In the genomic region with DNA sequence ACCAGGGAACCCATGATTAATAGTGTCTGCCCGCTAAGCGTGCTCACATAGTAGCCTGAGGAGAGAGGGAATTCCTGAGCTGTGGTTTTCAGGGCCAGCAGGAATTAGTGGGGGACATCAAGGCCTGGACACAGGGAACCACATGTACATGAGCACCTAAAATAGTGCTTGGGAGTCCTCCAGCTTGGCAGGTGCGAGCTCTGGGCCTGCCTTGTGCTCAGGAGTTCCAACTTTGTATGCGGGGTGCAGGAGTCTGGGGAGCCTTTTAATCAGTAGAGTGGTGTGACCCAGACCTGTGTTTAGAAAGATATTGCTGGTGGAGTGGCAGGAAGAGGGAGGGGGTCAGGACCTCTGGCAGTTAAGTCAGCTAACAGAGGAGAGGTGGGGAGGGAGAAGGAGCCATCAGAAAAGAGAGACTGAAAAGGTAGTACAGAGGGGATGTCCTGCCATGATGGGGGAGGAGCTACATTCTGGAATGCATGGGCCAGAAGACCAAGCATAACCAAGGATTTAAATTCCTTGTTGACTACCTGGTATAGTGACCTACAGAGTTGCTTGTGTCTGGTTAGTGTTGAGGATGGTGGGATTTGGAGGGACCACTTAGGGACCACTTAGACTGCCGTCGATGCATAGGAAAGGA, we compare ENCODE assay signal across 1 cellular context.
TF ChIP-seq lines count a peak whose summit lies in the region.

No MANE protein-coding gene starts in this region.

TF ChIP-seq in HepG2, 621 proteins besides CTCF, POLR2A, EP300 and RAD21:
- TF ChIP-seq STAG1 (CRISPR knock-in tag; IDR thresholded peaks at IDR 0.05) (no peak), ZEB1 (IDR thresholded peaks at IDR 0.05; ENCODE audit: insufficient replicate concordance, low read depth) (no peak), TOE1 (CRISPR knock-in tag; IDR thresholded peaks at IDR 0.05) (no peak), ZNF616 (CRISPR knock-in tag; IDR thresholded peaks at IDR 0.05; ENCODE audit: low read depth) (no peak), NCOA5 (CRISPR knock-in tag; IDR thresholded peaks at IDR 0.05) (no peak), ZFY (CRISPR knock-in tag; IDR thresholded peaks at IDR 0.05) (peak; percentile 21; the same call in 1 of the 2 replicates), ZNF263 (CRISPR knock-in tag; IDR thresholded peaks at IDR 0.05) (peak; percentile 37; the same call in 1 of the 2 replicates), ZNF883 (CRISPR knock-in tag; IDR thresholded peaks at IDR 0.05; ENCODE audit: not compliant biosample characterization) (no peak), ZNF598 (CRISPR knock-in tag; IDR thresholded peaks at IDR 0.05; ENCODE audit: borderline replicate concordance) (0 out of 2 replicates have a peak, but pooled peaks have one; percentile 49), ZNF749 (CRISPR knock-in tag; IDR thresholded peaks at IDR 0.05; ENCODE audit: borderline replicate concordance) (no peak), ZC3H4 (CRISPR knock-in tag; IDR thresholded peaks at IDR 0.05; ENCODE audit: borderline replicate concordance) (no peak)
- TF ChIP-seq, protein P1, sequence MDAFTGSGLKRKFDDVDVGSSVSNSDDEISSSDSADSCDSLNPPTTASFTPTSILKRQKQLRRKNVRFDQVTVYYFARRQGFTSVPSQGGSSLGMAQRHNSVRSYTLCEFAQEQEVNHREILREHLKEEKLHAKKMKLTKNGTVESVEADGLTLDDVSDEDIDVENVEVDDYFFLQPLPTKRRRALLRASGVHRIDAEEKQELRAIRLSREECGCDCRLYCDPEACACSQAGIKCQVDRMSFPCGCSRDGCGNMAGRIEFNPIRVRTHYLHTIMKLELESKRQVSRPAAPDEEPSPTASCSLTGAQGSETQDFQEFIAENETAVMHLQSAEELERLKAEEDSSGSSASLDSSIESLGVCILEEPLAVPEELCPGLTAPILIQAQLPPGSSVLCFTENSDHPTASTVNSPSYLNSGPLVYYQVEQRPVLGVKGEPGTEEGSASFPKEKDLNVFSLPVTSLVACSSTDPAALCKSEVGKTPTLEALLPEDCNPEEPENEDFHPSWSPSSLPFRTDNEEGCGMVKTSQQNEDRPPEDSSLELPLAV (CRISPR knock-in tag; conservative IDR thresholded peaks at IDR 0.05; ENCODE audit: low read depth) = no peak
- TF ChIP-seq, protein P2, sequence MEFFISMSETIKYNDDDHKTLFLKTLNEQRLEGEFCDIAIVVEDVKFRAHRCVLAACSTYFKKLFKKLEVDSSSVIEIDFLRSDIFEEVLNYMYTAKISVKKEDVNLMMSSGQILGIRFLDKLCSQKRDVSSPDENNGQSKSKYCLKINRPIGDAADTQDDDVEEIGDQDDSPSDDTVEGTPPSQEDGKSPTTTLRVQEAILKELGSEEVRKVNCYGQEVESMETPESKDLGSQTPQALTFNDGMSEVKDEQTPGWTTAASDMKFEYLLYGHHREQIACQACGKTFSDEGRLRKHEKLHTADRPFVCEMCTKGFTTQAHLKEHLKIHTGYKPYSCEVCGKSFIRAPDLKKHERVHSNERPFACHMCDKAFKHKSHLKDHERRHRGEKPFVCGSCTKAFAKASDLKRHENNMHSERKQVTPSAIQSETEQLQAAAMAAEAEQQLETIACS (CRISPR knock-in tag; IDR thresholded peaks at IDR 0.05) = 0 out of 2 replicates have a peak, but pooled peaks have one; percentile 23
- TF ChIP-seq, protein P3, sequence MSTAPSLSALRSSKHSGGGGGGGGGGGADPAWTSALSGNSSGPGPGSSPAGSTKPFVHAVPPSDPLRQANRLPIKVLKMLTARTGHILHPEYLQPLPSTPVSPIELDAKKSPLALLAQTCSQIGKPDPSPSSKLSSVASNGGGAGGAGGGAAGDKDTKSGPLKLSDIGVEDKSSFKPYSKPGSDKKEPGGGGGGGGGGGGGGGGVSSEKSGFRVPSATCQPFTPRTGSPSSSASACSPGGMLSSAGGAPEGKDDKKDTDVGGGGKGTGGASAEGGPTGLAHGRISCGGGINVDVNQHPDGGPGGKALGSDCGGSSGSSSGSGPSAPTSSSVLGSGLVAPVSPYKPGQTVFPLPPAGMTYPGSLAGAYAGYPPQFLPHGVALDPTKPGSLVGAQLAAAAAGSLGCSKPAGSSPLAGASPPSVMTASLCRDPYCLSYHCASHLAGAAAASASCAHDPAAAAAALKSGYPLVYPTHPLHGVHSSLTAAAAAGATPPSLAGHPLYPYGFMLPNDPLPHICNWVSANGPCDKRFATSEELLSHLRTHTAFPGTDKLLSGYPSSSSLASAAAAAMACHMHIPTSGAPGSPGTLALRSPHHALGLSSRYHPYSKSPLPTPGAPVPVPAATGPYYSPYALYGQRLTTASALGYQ (CRISPR knock-in tag; IDR thresholded peaks at IDR 0.05) = no peak
- TF ChIP-seq, protein P4, sequence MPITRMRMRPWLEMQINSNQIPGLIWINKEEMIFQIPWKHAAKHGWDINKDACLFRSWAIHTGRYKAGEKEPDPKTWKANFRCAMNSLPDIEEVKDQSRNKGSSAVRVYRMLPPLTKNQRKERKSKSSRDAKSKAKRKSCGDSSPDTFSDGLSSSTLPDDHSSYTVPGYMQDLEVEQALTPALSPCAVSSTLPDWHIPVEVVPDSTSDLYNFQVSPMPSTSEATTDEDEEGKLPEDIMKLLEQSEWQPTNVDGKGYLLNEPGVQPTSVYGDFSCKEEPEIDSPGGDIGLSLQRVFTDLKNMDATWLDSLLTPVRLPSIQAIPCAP (CRISPR knock-in tag; IDR thresholded peaks at IDR 0.05; ENCODE audit: low read depth) = no peak
- TF ChIP-seq, protein P5, sequence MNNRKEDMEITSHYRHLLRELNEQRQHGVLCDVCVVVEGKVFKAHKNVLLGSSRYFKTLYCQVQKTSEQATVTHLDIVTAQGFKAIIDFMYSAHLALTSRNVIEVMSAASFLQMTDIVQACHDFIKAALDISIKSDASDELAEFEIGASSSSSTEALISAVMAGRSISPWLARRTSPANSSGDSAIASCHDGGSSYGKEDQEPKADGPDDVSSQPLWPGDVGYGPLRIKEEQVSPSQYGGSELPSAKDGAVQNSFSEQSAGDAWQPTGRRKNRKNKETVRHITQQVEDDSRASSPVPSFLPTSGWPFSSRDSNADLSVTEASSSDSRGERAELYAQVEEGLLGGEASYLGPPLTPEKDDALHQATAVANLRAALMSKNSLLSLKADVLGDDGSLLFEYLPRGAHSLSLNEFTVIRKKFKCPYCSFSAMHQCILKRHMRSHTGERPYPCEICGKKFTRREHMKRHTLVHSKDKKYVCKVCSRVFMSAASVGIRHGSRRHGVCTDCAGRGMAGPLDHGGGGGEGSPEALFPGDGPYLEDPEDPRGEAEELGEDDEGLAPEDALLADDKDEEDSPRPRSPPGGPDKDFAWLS (CRISPR knock-in tag; IDR thresholded peaks at IDR 0.05; ENCODE audit: borderline replicate concordance) = no peak
TF ChIP-seq in HepG2: peak in this region for 4.
